15 cellular contexts compared by ENCODE assay signal in the genomic region with DNA sequence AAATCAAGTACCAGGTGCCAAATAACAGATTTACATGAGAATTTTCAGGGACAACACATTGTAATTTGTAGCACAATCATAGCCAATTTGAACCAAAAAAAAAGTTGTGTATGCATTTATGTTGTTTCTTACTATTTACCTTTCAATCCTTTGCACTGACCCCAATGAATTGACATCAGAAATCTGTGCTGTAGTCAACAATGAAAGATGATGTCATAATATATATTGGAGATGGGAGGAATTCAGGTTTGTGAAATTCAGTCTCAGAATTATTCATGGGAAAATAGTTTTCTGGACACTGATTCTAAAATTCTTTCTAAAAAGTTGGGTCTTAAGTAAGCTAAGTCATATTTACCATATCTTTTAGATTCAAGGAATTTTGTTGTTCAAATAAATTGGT. TPM values are rescaled to one million over a fixed set of nuclear protein-coding genes. Genes with fewer than 3 reads are reported as not detected.
"Had no signal": no experiment of that assay in that cellular context is flagged by ENCODE, and none has a peak within 500 bp of the region (broad histone marks: within the 10 kb centered on the region; RNA-seq: fewer than 3 reads in every experiment).

No MANE protein-coding gene starts in this region.

RNA-seq across cellular contexts. Expression of a gene that starts 31.0 kb away (rescaled TPM):
- total RNA-seq: activated CD4-positive, alpha-beta memory T cell treated with anti-CD3 and anti-CD28 coated beads, Interleukin-2, amount 10 ng/mL, durations not matched to agents 7 days and 5 days; activated CD4-positive, alpha-beta T cell treated with anti-CD3 and anti-CD28 coated beads for 36 hours; activated CD4-positive, alpha-beta T cell treated with anti-CD3 and anti-CD28 coated beads, Interleukin-2, amount 10 ng/mL, durations not matched to agents 7 days and 5 days; activated CD8-positive, alpha-beta memory T cell treated with anti-CD3 and anti-CD28 coated beads, Interleukin-2, amount 10 ng/mL, durations not matched to agents 7 days and 5 days; activated CD8-positive, alpha-beta T cell treated with anti-CD3 and anti-CD28 coated beads, Interleukin-2, amount 10 ng/mL, durations not matched to agents 7 days and 5 days; activated naive CD8-positive, alpha-beta T cell treated with anti-CD3 and anti-CD28 coated beads, Interleukin-2, amount 10 ng/mL, durations not matched to agents 7 days and 5 days; activated T-helper 2 cell treated with anti-CD3 and anti-CD28 coated beads, Interferon-gamma antibody, Interleukin-2, Interleukin-4, amounts not matched to agents 10 μg/mL and 5 μg/mL and 100 μg/mL, durations not matched to agents 14 hours and 24 hours and 36 hours; ascending aorta; bronchial epithelial cell; cardiac muscle cell; T-cell; T-helper 1 cell treated with Interleukin-12 subunit alpha and Interleukin-12 subunit beta and Interleukin-4 antibody, amounts not matched to agents 30 ng/mL and 1 ng/mL, for 36 hours; T-helper 2 cell treated with Interferon-gamma antibody and Interleukin-4, amounts not matched to agents 100 ng/mL and 5 ng/mL, for 36 hours; WTC11 had no signal
- polyA plus RNA-seq: adipose tissue, cardiac muscle cell had no signal
